ENCODE assay signal across 23 cellular contexts in genomic region chr14:22671622-22672021, GRCh38. TPM values are rescaled to one million over a fixed set of nuclear protein-coding genes. Genes with fewer than 3 reads are reported as not detected.
DNase-seq lines count a peak whose midpoint lies in the region; ATAC-seq and TF ChIP-seq lines count a peak whose summit lies in the region.
"Had no signal": no experiment of that assay in that cellular context is flagged by ENCODE, and none has a peak within 500 bp of the region (broad histone marks: within the 10 kb centered on the region; RNA-seq: fewer than 3 reads in every experiment).

No MANE protein-coding gene starts in this region.

- H3K27me3 ChIP-seq in Karpas-422 (ENCODE audit: low read length), result no peaks in the 10 kb centered on the region
- H3K27me3 ChIP-seq: body of pancreas, SJCRH30 had no signal

- H3K9ac ChIP-seq in Karpas-422 (ENCODE audit: low read length), result no peak overlapping the region

- peak; percentile 28 to 73 for ATAC-seq in natural killer cell treated with Interleukin-12 subunit alpha and Interleukin-12 subunit beta and Interleukin-15 and Interleukin-18, amount 100 ng/mL, for 72 hours
- ATAC-seq in natural killer cell (no peak), HG03571 (IDR thresholded peaks at IDR 0.05; ENCODE audit: unreplicated experiment) (no peak), omental fat pad (ENCODE audit: low FRiP score) (no peak)
- ATAC-seq: body of pancreas, Panc1 had no signal

- no peaks in the 10 kb centered on the region for H3K79me2 ChIP-seq in Karpas-422 (ENCODE audit: low read length)

- intact Hi-C loops in natural killer cell (cut with micrococcal nuclease), result no loop called here

- H3K4me3 ChIP-seq in Karpas-422 (ENCODE audit: low read length), result no peak overlapping the region
- H3K4me3 ChIP-seq: body of pancreas, lung, SJCRH30, skin epidermis, thoracic aorta had no signal

- no peaks in the 10 kb centered on the region for H3K36me3 Mint-ChIP-seq in natural killer cell treated with Interleukin-12 subunit alpha and Interleukin-12 subunit beta and Interleukin-15 and Interleukin-18, amount 100 ng/mL, for 72 hours
- no peaks in the 10 kb centered on the region for H3K36me3 Mint-ChIP-seq in natural killer cell

- no peak overlapping the region for H3K27ac Mint-ChIP-seq in natural killer cell treated with Interleukin-12 subunit alpha and Interleukin-12 subunit beta and Interleukin-15 and Interleukin-18, amount 100 ng/mL, for 72 hours
- H3K27ac Mint-ChIP-seq in natural killer cell, result no peak overlapping the region

- peaks cover 8 to 11% of the 10 kb centered on the region in 2 donors for H3K27me3 Mint-ChIP-seq in natural killer cell treated with Interleukin-12 subunit alpha and Interleukin-12 subunit beta and Interleukin-15 and Interleukin-18, amount 100 ng/mL, for 72 hours
- H3K27me3 Mint-ChIP-seq in natural killer cell (ENCODE audit: low read depth in 2 of 2), result peaks cover 4 to 12% of the 10 kb centered on the region in 2 donors

- H3K27ac ChIP-seq in Karpas-422 (ENCODE audit: low read length), result no peak overlapping the region
- H3K27ac ChIP-seq: body of pancreas, SJCRH30, skin epidermis, thoracic aorta had no signal

- no peak overlapping the region for H3K4me3 Mint-ChIP-seq in natural killer cell treated with Interleukin-12 subunit alpha and Interleukin-12 subunit beta and Interleukin-15 and Interleukin-18, amount 100 ng/mL, for 72 hours
- no peak overlapping the region for H3K4me3 Mint-ChIP-seq in natural killer cell

- DNase-seq in natural killer cell treated with Interleukin-12 subunit alpha and Interleukin-12 subunit beta and Interleukin-15 and Interleukin-18, amount 100 ng/mL, for 72 hours (ENCODE audit: low spot score), result no peak
- DNase-seq in natural killer cell (no peak), Karpas-422 (peak; percentile 22), islet precursor cell (peak; percentile 92), pons (ENCODE audit: low spot score) (no peak), omental fat pad (ENCODE audit: low spot score) (no peak)
- DNase-seq: activated CD8-positive, alpha-beta memory T cell treated with anti-CD3 and anti-CD28 coated beads, Interleukin-2, amount 50 U/mL, for 48 hours; activated effector memory CD4-positive, alpha-beta T cell treated with anti-CD3 and anti-CD28 coated beads, Interleukin-2, amount 50 U/mL, for 16 hours; body of pancreas; NCI-H1092; NCI-H187 treated with DMSO at 0.1 percent for 48 hours; NCI-H526 treated with DMSO at 0.1 percent for 48 hours; SJCRH30; stimulated activated CD4-positive, alpha-beta T cell treated with anti-CD3 and anti-CD28 coated beads, Interleukin-2, amount 100 ng/mL, for 24 hours; stimulated activated naive CD4-positive, alpha-beta T cell had no signal

- H3K4me2 ChIP-seq in Karpas-422 (ENCODE audit: low read depth, low read length, poor library complexity, severe bottlenecking), result no peak overlapping the region

- no peaks in the 10 kb centered on the region for H3K4me1 ChIP-seq in Karpas-422 (ENCODE audit: low read length)
- H3K4me1 ChIP-seq: body of pancreas, SJCRH30 had no signal

- no peaks in the 10 kb centered on the region for H3K9me3 ChIP-seq in Karpas-422 (ENCODE audit: low read length)
- H3K9me3 ChIP-seq: body of pancreas, thoracic aorta had no signal

- no peak overlapping the region for H2AFZ ChIP-seq in Karpas-422 (ENCODE audit: low read length)

- TF ChIP-seq CTCF in natural killer cell (IDR thresholded peaks at IDR 0.05), result no peak
- no peak for TF ChIP-seq CTCF in omental fat pad (IDR thresholded peaks at IDR 0.05)

- H3K4me1 Mint-ChIP-seq in natural killer cell treated with Interleukin-12 subunit alpha and Interleukin-12 subunit beta and Interleukin-15 and Interleukin-18, amount 100 ng/mL, for 72 hours (ENCODE audit: low read depth in 2 of 2), result no peaks in the 10 kb centered on the region
- no peaks in the 10 kb centered on the region for H3K4me1 Mint-ChIP-seq in natural killer cell

- no peaks in the 10 kb centered on the region for H3K9me3 Mint-ChIP-seq in natural killer cell treated with Interleukin-12 subunit alpha and Interleukin-12 subunit beta and Interleukin-15 and Interleukin-18, amount 100 ng/mL, for 72 hours
- H3K9me3 Mint-ChIP-seq in natural killer cell, result no peaks in the 10 kb centered on the region

- H4K20me1 ChIP-seq in Karpas-422 (ENCODE audit: insufficient read depth, low read depth, low read length), result no peaks in the 10 kb centered on the region

- H3K9me2 ChIP-seq in Karpas-422 (replicated peaks; ENCODE audit: insufficient read depth, low read length), result no peaks in the 10 kb centered on the region

- no peaks in the 10 kb centered on the region for H3K36me3 ChIP-seq in Karpas-422 (ENCODE audit: insufficient read depth, low read length)
- H3K36me3 ChIP-seq: SJCRH30, thoracic aorta had no signal

RNA-seq across cellular contexts. Expression of gene OR6J1, which starts 27.5 kb away (rescaled TPM):
- not detected for total RNA-seq in natural killer cell treated with Interleukin-12 subunit alpha and Interleukin-12 subunit beta and Interleukin-15 and Interleukin-18, amount 100 ng/mL, for 72 hours
- total RNA-seq in natural killer cell (not detected), omental fat pad (not detected)
- total RNA-seq in Karpas-422 (2014; rRNA removed; shearing (Covaris generic); ENCODE audit: low replicate concordance), result not detected in 2 replicates
- total RNA-seq: body of pancreas, chondrocyte, kidney epithelial cell, pulmonary artery endothelial cell, SJCRH30, thoracic aorta had no signal

Comparison
In these comparisons a context has a peak if more than half of its experiments do, and no peak if none do; other contexts are left out.
1. ATAC-seq: peak in natural killer cell treated with Interleukin-12 subunit alpha and Interleukin-12 subunit beta and Interleukin-15 and Interleukin-18, amount 100 ng/mL, for 72 hours (2 of 2); none in natural killer cell (0 of 3), HG03571 (single experiment) and omental fat pad (single experiment).
2. DNase-seq: peak in Karpas-422 (single experiment) and islet precursor cell (single experiment); none in natural killer cell treated with Interleukin-12 subunit alpha and Interleukin-12 subunit beta and Interleukin-15 and Interleukin-18, amount 100 ng/mL, for 72 hours (single experiment), natural killer cell (single experiment), pons (single experiment) and omental fat pad (single experiment).